Comparison of ENCODE assay signal across 13 cellular contexts in the genomic region with DNA sequence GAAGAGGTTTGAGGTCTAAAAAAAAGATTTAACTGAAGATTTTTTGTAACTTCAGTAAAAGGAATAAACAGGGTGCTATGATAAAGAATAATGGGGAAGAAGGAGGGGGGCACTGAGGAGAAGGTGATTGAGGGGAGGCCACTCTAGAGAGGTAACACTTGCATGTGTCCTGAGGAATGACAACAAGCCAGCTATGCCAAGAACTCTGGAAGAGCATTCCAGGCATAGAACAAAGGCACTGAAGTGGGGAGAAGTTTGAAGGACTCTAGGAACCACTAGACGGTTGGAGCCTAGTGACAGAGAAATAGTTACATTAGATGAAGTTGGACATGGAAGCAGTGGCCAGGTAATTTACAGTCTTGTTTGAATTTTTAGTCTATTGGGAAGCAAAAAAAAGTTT.
"Had no signal": no experiment of that assay in that cellular context is flagged by ENCODE, and none has a peak within 500 bp of the region (broad histone marks: within the 10 kb centered on the region; RNA-seq: fewer than 3 reads in every experiment).

No MANE protein-coding gene starts in this region.

- H3K27me3 ChIP-seq: hepatocyte, pancreas, sigmoid colon, vagina had no signal

- ATAC-seq: mucosa of descending colon; naive thymus-derived CD4-positive, alpha-beta T cell; pancreas had no signal

- H3K4me1 ChIP-seq: pancreas, sigmoid colon, vagina had no signal

- H3K4me3 ChIP-seq: hepatocyte, mucosa of descending colon, pancreas, sigmoid colon, vagina had no signal

- H3K9me3 ChIP-seq: mucosa of descending colon, pancreas, sigmoid colon, vagina had no signal

- H3K27ac ChIP-seq: hepatocyte, pancreas, sigmoid colon, vagina had no signal

- H3K36me3 ChIP-seq: pancreas, sigmoid colon, vagina had no signal

- DNase-seq: activated B cell treated with CpG ODN at 0.5 μM for 24 hours; activated CD4-positive, alpha-beta T cell treated with anti-CD3 and anti-CD28 coated beads, Interleukin-2, amount 10 ng/mL, durations not matched to agents 24 days and 14 days; activated CD8-positive, alpha-beta memory T cell treated with anti-CD3 and anti-CD28 coated beads for 24 hours; activated naive CD4-positive, alpha-beta T cell treated with Interleukin-2 at 50 U/mL for 16 hours; kidney; mammary epithelial cell; mucosa of descending colon; naive thymus-derived CD4-positive, alpha-beta T cell; pancreas; sigmoid colon; stimulated activated CD4-positive, alpha-beta T cell treated with anti-CD3 and anti-CD28 coated beads, Interleukin-1b, Interleukin-23, amount 100 ng/mL, for 48 hours had no signal
